ENCODE assay signal across 30 cellular contexts in genomic region chr11:71979094-71979493, GRCh38.
"Had no signal": no experiment of that assay in that cellular context is flagged by ENCODE, and none has a peak within 500 bp of the region (broad histone marks: within the 10 kb centered on the region; RNA-seq: fewer than 3 reads in every experiment).

No MANE protein-coding gene starts in this region.

- DNase-seq: activated CD4-positive, alpha-beta memory T cell treated with anti-CD3 and anti-CD28 coated beads, Interleukin-2, amount 10 ng/mL, durations not matched to agents 7 days and 5 days; activated CD4-positive, alpha-beta T cell treated with anti-CD3 and anti-CD28 coated beads for 1 hour; activated CD4-positive, alpha-beta T cell treated with anti-CD3 and anti-CD28 coated beads, Interleukin-2, amount 10 ng/mL, durations not matched to agents 7 days and 5 days; activated CD8-positive, alpha-beta memory T cell treated with anti-CD3 and anti-CD28 coated beads, Interleukin-2, amount 50 U/mL, for 48 hours; activated gamma-delta T cell treated with Interleukin-2 at 50 U/mL for 16 hours; activated naive CD4-positive, alpha-beta T cell treated with anti-CD3 and anti-CD28 coated beads, Interleukin-2, amount 50 U/mL, for 16 hours; activated T-cell treated with anti-CD3 and anti-CD28 coated beads, Interleukin-2, amount 50 U/mL, for 4 hours; amniotic stem cell; effector memory CD8-positive, alpha-beta T cell; erythroblast; natural killer cell; occipital lobe; psoas muscle; stimulated activated CD4-positive, alpha-beta T cell treated with anti-CD3 and anti-CD28 coated beads, Interleukin-1b, Interleukin-23, amount 100 ng/mL, for 48 hours; stimulated activated CD4-positive, alpha-beta T cell treated with anti-CD3 and anti-CD28 coated beads, Interleukin-4, amount 100 ng/mL, for 4 hours; stimulated activated CD8-positive, alpha-beta memory T cell treated with anti-CD3 and anti-CD28 coated beads, Interleukin-4, amount 100 ng/mL, for 48 hours; stimulated activated naive CD4-positive, alpha-beta T cell; SW 1271; T-helper 9 cell; uterus; WERI-Rb-1 had no signal

- H3K36me3 Mint-ChIP-seq: natural killer cell had no signal

- H2AFZ ChIP-seq: hepatocyte, neural progenitor cell, parathyroid adenoma had no signal

- H3K4me3 Mint-ChIP-seq: activated CD4-positive, alpha-beta memory T cell treated with anti-CD3 and anti-CD28 coated beads, Interleukin-2, amount 10 ng/mL, durations not matched to agents 7 days and 5 days; activated CD4-positive, alpha-beta T cell treated with anti-CD3 and anti-CD28 coated beads, Interleukin-2, amount 10 ng/mL, durations not matched to agents 7 days and 5 days; activated T-cell treated with anti-CD3 and anti-CD28 coated beads, Interleukin-2, amount 50 U/mL, for 4 hours; activated T-helper 17 cell treated with anti-CD3 and anti-CD28 coated beads, Interleukin-2, amount 50 U/mL, for 72 hours; central memory CD8-positive, alpha-beta T cell; effector memory CD8-positive, alpha-beta T cell; natural killer cell; neural progenitor cell; T-helper 1 cell treated with Interleukin-12 subunit alpha and Interleukin-12 subunit beta and Interleukin-4 antibody, amounts not matched to agents 30 μg/mL and 1 μg/mL, for 36 hours; type B pancreatic cell had no signal

- H3K27ac ChIP-seq: hepatocyte, neural progenitor cell, parathyroid adenoma, psoas muscle, uterus, WERI-Rb-1 had no signal

- H3K27ac Mint-ChIP-seq: activated CD4-positive, alpha-beta memory T cell treated with anti-CD3 and anti-CD28 coated beads, Interleukin-2, amount 10 ng/mL, durations not matched to agents 7 days and 5 days; activated CD4-positive, alpha-beta T cell treated with anti-CD3 and anti-CD28 coated beads, Interleukin-2, amount 10 ng/mL, durations not matched to agents 7 days and 5 days; activated T-helper 17 cell treated with anti-CD3 and anti-CD28 coated beads, Interleukin-2, amount 50 U/mL, for 72 hours; effector memory CD8-positive, alpha-beta T cell; natural killer cell; neural progenitor cell; T-helper 1 cell treated with Interleukin-12 subunit alpha and Interleukin-12 subunit beta and Interleukin-4 antibody, amounts not matched to agents 30 μg/mL and 1 μg/mL, for 36 hours; type B pancreatic cell had no signal

- H3K4me3 ChIP-seq: gastroesophageal sphincter, hepatocyte, neural progenitor cell, psoas muscle, smooth muscle cell, uterus had no signal

- H3K4me2 ChIP-seq: hepatocyte, neural progenitor cell, smooth muscle cell had no signal

- H3K4me1 ChIP-seq: neural progenitor cell, parathyroid adenoma, psoas muscle, uterus had no signal

- H3K27me3 Mint-ChIP-seq: activated CD4-positive, alpha-beta memory T cell treated with anti-CD3 and anti-CD28 coated beads, Interleukin-2, amount 10 ng/mL, durations not matched to agents 7 days and 5 days; activated CD4-positive, alpha-beta T cell treated with anti-CD3 and anti-CD28 coated beads, Interleukin-2, amount 10 ng/mL, durations not matched to agents 7 days and 5 days; activated T-helper 17 cell treated with anti-CD3 and anti-CD28 coated beads, Interleukin-2, amount 50 U/mL, for 72 hours; central memory CD8-positive, alpha-beta T cell; effector memory CD8-positive, alpha-beta T cell; type B pancreatic cell had no signal

- H3K27me3 ChIP-seq: gastroesophageal sphincter, hepatocyte, neural progenitor cell, uterus had no signal

- H3K9me3 Mint-ChIP-seq: activated CD4-positive, alpha-beta memory T cell treated with anti-CD3 and anti-CD28 coated beads, Interleukin-2, amount 10 ng/mL, durations not matched to agents 7 days and 5 days; activated CD4-positive, alpha-beta T cell treated with anti-CD3 and anti-CD28 coated beads, Interleukin-2, amount 10 ng/mL, durations not matched to agents 7 days and 5 days; activated T-cell treated with anti-CD3 and anti-CD28 coated beads, Interleukin-2, amount 50 U/mL, for 4 hours; activated T-helper 17 cell treated with anti-CD3 and anti-CD28 coated beads, Interleukin-2, amount 50 U/mL, for 72 hours; central memory CD8-positive, alpha-beta T cell; effector memory CD8-positive, alpha-beta T cell; natural killer cell; neural progenitor cell; T-helper 1 cell treated with Interleukin-12 subunit alpha and Interleukin-12 subunit beta and Interleukin-4 antibody, amounts not matched to agents 30 μg/mL and 1 μg/mL, for 36 hours; type B pancreatic cell had no signal

- H3K9ac ChIP-seq: neural progenitor cell, parathyroid adenoma had no signal

- ATAC-seq: activated T-cell treated with anti-CD3 and anti-CD28 coated beads, Interleukin-2, amount 50 U/mL, for 4 hours; activated T-helper 17 cell treated with anti-CD3 and anti-CD28 coated beads, Interleukin-2, amount 50 U/mL, for 72 hours; effector memory CD8-positive, alpha-beta T cell; gastroesophageal sphincter; natural killer cell; psoas muscle had no signal

- H3K4me1 Mint-ChIP-seq: activated CD4-positive, alpha-beta memory T cell treated with anti-CD3 and anti-CD28 coated beads, Interleukin-2, amount 10 ng/mL, durations not matched to agents 7 days and 5 days; activated CD4-positive, alpha-beta T cell treated with anti-CD3 and anti-CD28 coated beads, Interleukin-2, amount 10 ng/mL, durations not matched to agents 7 days and 5 days; neural progenitor cell had no signal
